Comparison of ENCODE assay signal across 19 cellular contexts in genomic region chr7:118087121-118087520, GRCh38.
DNase-seq lines count a peak whose midpoint lies in the region; ATAC-seq and TF ChIP-seq lines count a peak whose summit lies in the region.
"Had no signal": no experiment of that assay in that cellular context is flagged by ENCODE, and none has a peak within 500 bp of the region (broad histone marks: within the 10 kb centered on the region; RNA-seq: fewer than 3 reads in every experiment).

No MANE protein-coding gene starts in this region.

- WGBS in mammary epithelial cell (ENCODE audit: low coverage, missing lambda C conversion rate): 83% methylated on average over 2 of the region's 2 CpGs

- H3K4me1 ChIP-seq in mammary epithelial cell (ENCODE audit: insufficient read depth, low read length): no peaks in the 10 kb centered on the region
- H3K4me1 ChIP-seq in RWPE2 (ENCODE audit: insufficient read depth, poor library complexity, severe bottlenecking): peaks cover 8% of the 10 kb centered on the region
- no peaks in the 10 kb centered on the region for H3K4me1 ChIP-seq in foreskin keratinocyte
- H3K4me1 ChIP-seq: BLaER1, Caco-2 had no signal

- no peak overlapping the region for H3K4me2 ChIP-seq in mammary epithelial cell (ENCODE audit: insufficient read depth, low read depth, low read length)
- H3K4me2 ChIP-seq: BLaER1 had no signal

- H3K4me3 ChIP-seq in mammary epithelial cell (replicated peaks in 1 of 3; ENCODE audit: insufficient read depth in 1 of 3, low read depth in 2 of 3, low read length in 3 of 3): no peak overlapping the region
- no peak overlapping the region for H3K4me3 ChIP-seq in RWPE2 (ENCODE audit: severe bottlenecking)
- H3K4me3 ChIP-seq: BLaER1, GM23248 had no signal

- peaks cover 6% of the 10 kb centered on the region for H3K9me3 Mint-ChIP-seq in MCF 10A (ENCODE audit: unreplicated experiment)
- H3K9me3 Mint-ChIP-seq in activated CD8-positive, alpha-beta T cell treated with anti-CD3 and anti-CD28 coated beads for 36 hours: no peaks in the 10 kb centered on the region
- H3K9me3 Mint-ChIP-seq: CD8-positive, alpha-beta T cell had no signal

- H3K9ac ChIP-seq in mammary epithelial cell (ENCODE audit: insufficient read depth, low read length): no peak overlapping the region
- H3K9ac ChIP-seq: BLaER1, GM23248 had no signal

- in situ Hi-C loops in mammary epithelial cell (cut with MboI; ENCODE audit: low sequenced_read_pairs in 2 of 2): no loop called here

- no peaks in the 10 kb centered on the region for H3K36me3 ChIP-seq in mammary epithelial cell (ENCODE audit: insufficient read depth, low read length)
- no peaks in the 10 kb centered on the region for H3K36me3 ChIP-seq in RWPE2 (ENCODE audit: low read depth)
- H3K36me3 ChIP-seq: BLaER1 had no signal

- no TSS peak for BruUV-seq in mammary epithelial cell (replicated peaks; lab: Mats Ljungman, UMichigan)
- no TSS peak for BruUV-seq in MCF 10A (replicated peaks; lab: Mats Ljungman, UMichigan)

- no peak overlapping the region for H3K27ac ChIP-seq in mammary epithelial cell (ENCODE audit: insufficient read depth, low read depth, low read length)
- H3K27ac ChIP-seq in RWPE2 (ENCODE audit: poor library complexity, severe bottlenecking): no peak overlapping the region
- peak overlapping the region; percentile 33 for H3K27ac ChIP-seq in foreskin keratinocyte
- H3K27ac ChIP-seq: 22Rv1, BLaER1, C4-2B, GM23248 had no signal

- H3K27me3 Mint-ChIP-seq in MCF 10A (ENCODE audit: insufficient read depth, unreplicated experiment): no peaks in the 10 kb centered on the region
- peaks cover 16% of the 10 kb centered on the region for H3K27me3 Mint-ChIP-seq in activated CD8-positive, alpha-beta T cell treated with anti-CD3 and anti-CD28 coated beads for 36 hours
- H3K27me3 Mint-ChIP-seq: B cell; CD4-positive, CD25-positive, alpha-beta regulatory T cell had no signal

- no peaks in the 10 kb centered on the region for H3K36me3 Mint-ChIP-seq in MCF 10A (ENCODE audit: insufficient read depth, unreplicated experiment)
- H3K36me3 Mint-ChIP-seq in activated CD8-positive, alpha-beta T cell treated with anti-CD3 and anti-CD28 coated beads for 36 hours (ENCODE audit: low read depth): no peaks in the 10 kb centered on the region
- H3K36me3 Mint-ChIP-seq: CD4-positive, CD25-positive, alpha-beta regulatory T cell; CD8-positive, alpha-beta T cell had no signal

- ATAC-seq in RWPE2 (ENCODE audit: low read depth) (peak; percentile 54; the same call in 2 of the 3 replicates), foreskin keratinocyte (peak; percentile 72), HG03354 (IDR thresholded peaks at IDR 0.05; ENCODE audit: poor library complexity, severe bottlenecking, unreplicated experiment) (no peak)
- no peak for ATAC-seq in activated CD8-positive, alpha-beta T cell treated with anti-CD3 and anti-CD28 coated beads for 36 hours
- ATAC-seq: CD8-positive, alpha-beta T cell had no signal

- H2AFZ ChIP-seq in mammary epithelial cell (ENCODE audit: low read depth, low read length): no peak overlapping the region
- H2AFZ ChIP-seq: GM23248 had no signal

- TF ChIP-seq CTCF in mammary epithelial cell (conservative IDR thresholded peaks at IDR 0.05 in 1 of 2, IDR thresholded peaks at IDR 0.05 in 1 of 2; ENCODE audit: extremely low read depth in 1 of 2, insufficient read depth in 1 of 2, low read depth in 1 of 2, low read length in 2 of 2) (no peak), MCF 10A (IDR thresholded peaks at IDR 0.05; ENCODE audit: unreplicated experiment) (no peak), RWPE2 (IDR thresholded peaks at IDR 0.05; ENCODE audit: poor library complexity, severe bottlenecking) (no peak), foreskin keratinocyte (conservative IDR thresholded peaks at IDR 0.05) (no peak)
- no peak for TF ChIP-seq CTCF in activated CD8-positive, alpha-beta T cell treated with anti-CD3 and anti-CD28 coated beads for 36 hours (IDR thresholded peaks at IDR 0.05)

- peak; percentile 19 for DNase-seq in mammary epithelial cell
- no peak for DNase-seq in MCF 10A (ENCODE audit: unreplicated experiment)
- DNase-seq in RWPE2 (ENCODE audit: low spot score): no peak
- no peak for DNase-seq in foreskin keratinocyte
- no peak for DNase-seq in activated CD8-positive, alpha-beta T cell treated with anti-CD3 and anti-CD28 coated beads for 36 hours
- no peak for DNase-seq in NCI-H345 treated with DMSO at 0.1 percent for 48 hours (lab: John Stamatoyannopoulos, UW; ENCODE audit: unreplicated experiment)
- DNase-seq: Caco-2; CD4-positive, CD25-positive, alpha-beta regulatory T cell; CD8-positive, alpha-beta T cell; DMS153; DND-41; GM23248; H7; HCEC 1CT had no signal

- no peaks in the 10 kb centered on the region for H3K79me2 ChIP-seq in mammary epithelial cell (ENCODE audit: insufficient read depth, low read length)

- H4K20me1 ChIP-seq in mammary epithelial cell (ENCODE audit: insufficient read depth, low read length): no peaks in the 10 kb centered on the region
- H4K20me1 ChIP-seq: BLaER1 had no signal

- CTCF ChIA-PET in mammary epithelial cell (lab: Charles Lee; ENCODE audit: low non-redundant PET) (no interaction called here), MCF 10A (lab: Yijun Ruan, JAX) (interaction anchor here (0.9 kb wide), 1 partner anchor 354 kb away, joined by 3 read pairs; no protein-coding TSS in a partner anchor)
- CTCF ChIA-PET in activated CD8-positive, alpha-beta T cell treated with anti-CD3 and anti-CD28 coated beads for 36 hours (lab: Charles Lee): no interaction called here

- intact Hi-C loops in mammary epithelial cell (cut with micrococcal nuclease): no loop called here
- intact Hi-C loops in MCF 10A (cut with micrococcal nuclease): no loop called here
- intact Hi-C loops in activated CD8-positive, alpha-beta T cell treated with anti-CD3 and anti-CD28 coated beads for 36 hours (cut with micrococcal nuclease): no loop called here

- H3K4me3 Mint-ChIP-seq in MCF 10A (ENCODE audit: unreplicated experiment): no peak overlapping the region
- no peak overlapping the region for H3K4me3 Mint-ChIP-seq in activated CD8-positive, alpha-beta T cell treated with anti-CD3 and anti-CD28 coated beads for 36 hours
- H3K4me3 Mint-ChIP-seq: B cell; CD4-positive, CD25-positive, alpha-beta regulatory T cell; CD8-positive, alpha-beta T cell had no signal

- H3K4me1 Mint-ChIP-seq in MCF 10A (ENCODE audit: insufficient read depth, unreplicated experiment): peaks cover 12% of the 10 kb centered on the region
- no peaks in the 10 kb centered on the region for H3K4me1 Mint-ChIP-seq in activated CD8-positive, alpha-beta T cell treated with anti-CD3 and anti-CD28 coated beads for 36 hours (ENCODE audit: low read depth)
- H3K4me1 Mint-ChIP-seq: B cell; CD4-positive, CD25-positive, alpha-beta regulatory T cell had no signal

- dilution Hi-C loops in mammary epithelial cell (cut with HindIII; ENCODE audit: low sequenced_read_pairs): no loop called here

- H3K27me3 ChIP-seq in mammary epithelial cell (ENCODE audit: insufficient read depth, low read length) (no peaks in the 10 kb centered on the region), RWPE2 (ENCODE audit: insufficient read depth, poor library complexity, severe bottlenecking) (no peaks in the 10 kb centered on the region), foreskin keratinocyte (no peaks in the 10 kb centered on the region)
- H3K27me3 ChIP-seq: BLaER1 had no signal

- H3K27ac Mint-ChIP-seq in MCF 10A (ENCODE audit: low read depth, unreplicated experiment): no peak overlapping the region
- H3K27ac Mint-ChIP-seq in activated CD8-positive, alpha-beta T cell treated with anti-CD3 and anti-CD28 coated beads for 36 hours: no peak overlapping the region
- H3K27ac Mint-ChIP-seq: B cell; CD4-positive, CD25-positive, alpha-beta regulatory T cell; CD8-positive, alpha-beta T cell had no signal

- H3K9me3 ChIP-seq in mammary epithelial cell (replicated peaks; ENCODE audit: insufficient read depth, low read length) (no peaks in the 10 kb centered on the region), RWPE2 (ENCODE audit: severe bottlenecking) (no peaks in the 10 kb centered on the region)
- H3K9me3 ChIP-seq: BLaER1, Caco-2 had no signal

- POLR2A ChIA-PET in MCF 10A (lab: Yijun Ruan, JAX): no interaction called here
- POLR2A ChIA-PET in activated CD8-positive, alpha-beta T cell treated with anti-CD3 and anti-CD28 coated beads for 36 hours (lab: Charles Lee): no interaction called here

Comparison
In these comparisons a context has a peak if more than half of its experiments do, and no peak if none do; other contexts are left out.
1. ATAC-seq: peak in RWPE2 (single experiment) and foreskin keratinocyte (single experiment); none in activated CD8-positive, alpha-beta T cell treated with anti-CD3 and anti-CD28 coated beads for 36 hours (single experiment) and HG03354 (single experiment).